ENCODE assay signal across 8 cellular contexts in the genomic region with DNA sequence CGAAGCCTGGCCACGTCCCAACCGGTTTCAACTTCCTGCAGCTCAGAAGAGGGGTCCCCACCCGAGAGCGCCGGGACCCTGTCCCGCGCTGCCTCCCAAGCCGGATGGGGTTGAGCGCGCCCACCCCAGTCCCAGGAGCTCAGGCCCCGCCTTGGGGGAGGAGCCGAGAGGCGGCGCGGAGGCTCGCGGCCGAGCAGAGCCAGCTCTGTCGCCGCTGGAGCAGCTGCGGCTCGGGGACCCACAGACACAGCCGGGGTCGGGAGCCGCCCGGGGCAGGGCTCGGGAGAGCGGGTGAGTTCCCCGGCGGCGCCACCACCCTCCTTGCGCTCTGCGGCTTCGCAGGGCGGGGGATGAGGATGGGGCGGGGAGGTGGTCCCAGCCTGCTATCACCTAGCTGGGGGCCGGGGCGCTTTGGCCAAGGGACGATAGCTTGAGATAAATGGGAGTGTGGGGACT. TPM values are rescaled to one million over a fixed set of nuclear protein-coding genes. Genes with fewer than 3 reads are reported as not detected.
DNase-seq lines count a peak whose midpoint lies in the region; ATAC-seq and TF ChIP-seq lines count a peak whose summit lies in the region.

PPP1R16B (plus strand) TSS at position 196 of the 456 bp plus-strand sequence. CDS start 30,229 bp downstream, outside the sequence.

- peak within 1 kb of the TSS; percentile 22 to 61 (median 47) for H3K4me3 ChIP-seq in sigmoid colon
- H3K4me3 ChIP-seq in Caco-2 (ENCODE audit: low read depth, low read length), result no peak within 1 kb of the TSS

- peaks cover 19 to 53% (median 43%) of the 10 kb centered on the region in 3 donors for H3K27me3 ChIP-seq in sigmoid colon
- H3K27me3 ChIP-seq in Caco-2 (replicated peaks; ENCODE audit: control insufficient read depth, insufficient read depth, low read length), result peaks cover 3% of the 10 kb centered on the region

- peak; percentile 50 for ATAC-seq in HG03196 (IDR thresholded peaks at IDR 0.05; ENCODE audit: unreplicated experiment)
- ATAC-seq in T-cell (replicated peaks in 1 of 4), result peak; percentile 66 to 75 (median 72)

- TF ChIP-seq CTCF in sigmoid colon (IDR thresholded peaks at IDR 0.05) (no peak), Caco-2 (IDR thresholded peaks at IDR 0.05; ENCODE audit: insufficient read depth in 1 of 2, low read depth in 1 of 2, low read length in 1 of 2, severe bottlenecking in 1 of 2, unreplicated experiment in 1 of 2) (no peak)

- peak; percentile 31 for DNase-seq in NCI-H510A treated with DMSO at 0.1 percent for 48 hours (lab: John Stamatoyannopoulos, UW)
- no peak for DNase-seq in NCI-H510A (lab: John Stamatoyannopoulos, UW)
- DNase-seq in T-cell, result peak; percentile 64 to 86 (median 78)
- peak; percentile 53 for DNase-seq in activated naive CD8-positive, alpha-beta T cell treated with anti-CD3 and anti-CD28 coated beads, Interleukin-2, amount 50 U/mL, for 16 hours (ENCODE audit: low read depth, low spot score)
- peak in 45 of 51 donors; percentile 13 to 84 (median 47) for DNase-seq in hypothalamus (lab: John Stamatoyannopoulos, UW)
- no peak for DNase-seq in sigmoid colon
- no peak for DNase-seq in Caco-2

- BruUV-seq in Caco-2 (replicated peaks; lab: Mats Ljungman, UMichigan), result no TSS peak

- no peak for TF ChIP-seq EP300 in sigmoid colon (IDR thresholded peaks at IDR 0.05)

- no peaks in the 10 kb centered on the region for H3K36me3 ChIP-seq in sigmoid colon
- no peaks in the 10 kb centered on the region for H3K36me3 ChIP-seq in Caco-2 (ENCODE audit: control insufficient read depth, insufficient read depth, low read length)

- no peaks in the 10 kb centered on the region for H3K9me3 Mint-ChIP-seq in T-cell
- H3K9me3 Mint-ChIP-seq in Caco-2 (ENCODE audit: unreplicated experiment), result no peaks in the 10 kb centered on the region

- H3K4me3 Mint-ChIP-seq in T-cell, result peak within 1 kb of the TSS; percentile 88 to 91 (median 91)
- no peak within 1 kb of the TSS for H3K4me3 Mint-ChIP-seq in Caco-2 (ENCODE audit: unreplicated experiment)

- peak within 1 kb of the TSS; percentile 28 to 56 (median 42) for H3K27ac ChIP-seq in sigmoid colon

- peaks cover 16% of the 10 kb centered on the region for H3K36me3 Mint-ChIP-seq in T-cell
- H3K36me3 Mint-ChIP-seq in Caco-2 (ENCODE audit: insufficient read depth, unreplicated experiment), result no peaks in the 10 kb centered on the region

- H3K27ac Mint-ChIP-seq in T-cell (peak within 1 kb of the TSS; percentile 97), Caco-2 (ENCODE audit: unreplicated experiment) (no peak within 1 kb of the TSS)

- 1 to 8% methylated on average over 40 of the region's 40 CpGs for WGBS in sigmoid colon, 2 donors

- H3K9me3 ChIP-seq in sigmoid colon (no peaks in the 10 kb centered on the region), Caco-2 (no peaks in the 10 kb centered on the region)

- POLR2A ChIA-PET in T-cell (lab: Charles Lee), result interaction anchor here (0.6 to 1.4 kb wide), 9 partner anchors 11 to 111 kb away, joined by 3 to 17 read pairs (median 5); partner anchors contain the start of gene ACTR5 (in 1 of the 2)
- POLR2A ChIA-PET in Caco-2 (lab: Charles Lee), result no interaction called here

- H3K27me3 Mint-ChIP-seq in T-cell, result no peaks in the 10 kb centered on the region
- H3K27me3 Mint-ChIP-seq in Caco-2 (ENCODE audit: insufficient read depth, unreplicated experiment), result peaks cover 14% of the 10 kb centered on the region

- no peak for TF ChIP-seq POLR2A in sigmoid colon (IDR thresholded peaks at IDR 0.05)

- H3K4me1 ChIP-seq in sigmoid colon (peaks cover 0 to 26% (median 20%) of the 10 kb centered on the region in 4 donors), Caco-2 (no peaks in the 10 kb centered on the region)

- intact Hi-C loops in sigmoid colon (cut with DNase I) (no loop called here), Caco-2 (cut with micrococcal nuclease; ENCODE audit: unreplicated experiment) (no loop called here)

- peaks cover 54 to 56% (median 56%) of the 10 kb centered on the region in 3 donors for H3K4me1 Mint-ChIP-seq in T-cell
- H3K4me1 Mint-ChIP-seq in Caco-2 (ENCODE audit: low read depth, unreplicated experiment), result no peaks in the 10 kb centered on the region

- CTCF ChIA-PET in T-cell (lab: Charles Lee) (interaction anchor here in 1 of 2 donors (1.0 to 1.3 kb wide), 7 partner anchors 16 to 333 kb away, joined by 3 to 5 read pairs (median 4); partner anchors contain the start of gene RALGAPB), Caco-2 (lab: Charles Lee) (interaction anchor here (1.0 kb wide), 1 partner anchor 89 kb away, joined by 6 read pairs; no protein-coding TSS in a partner anchor)

RNA-seq across cellular contexts. Expression of gene PPP1R16B, which starts in this region (rescaled TPM):
- 10 to 100 TPM; 32.0 to 58.5 (median 50.2) TPM for total RNA-seq in T-cell
- total RNA-seq in sigmoid colon, result 1 to 10 TPM; 2.3 to 4.2 (median 3.8) TPM
- polyA plus RNA-seq in sigmoid colon, result 10 to 100 TPM in 1 of 3 donors, 1 to 10 TPM in 1, under 1 TPM in 1; 0.92 to 21.7 (median 1.2) TPM
- total RNA-seq in Caco-2 (2022), result not detected in 2 replicates

Comparison
In these comparisons a context has a peak if more than half of its experiments do, and no peak if none do; other contexts are left out.
1. RNA of gene PPP1R16B (total RNA-seq): 32.0 to 58.5 TPM in T-cell; 2.3 to 4.2 TPM in sigmoid colon and not detected in Caco-2; every median in the first group is over 4 times any median in the second.
2. DNase-seq: peak in NCI-H510A treated with DMSO at 0.1 percent for 48 hours (single experiment), T-cell (34 of 34), activated naive CD8-positive, alpha-beta T cell treated with anti-CD3 and anti-CD28 coated beads, Interleukin-2, amount 50 U/mL, for 16 hours (single experiment) and hypothalamus (45 of 51); none in NCI-H510A (single experiment), sigmoid colon (single experiment) and Caco-2 (0 of 2).